ENCODE assay signal across 8 cellular contexts in the genomic region with DNA sequence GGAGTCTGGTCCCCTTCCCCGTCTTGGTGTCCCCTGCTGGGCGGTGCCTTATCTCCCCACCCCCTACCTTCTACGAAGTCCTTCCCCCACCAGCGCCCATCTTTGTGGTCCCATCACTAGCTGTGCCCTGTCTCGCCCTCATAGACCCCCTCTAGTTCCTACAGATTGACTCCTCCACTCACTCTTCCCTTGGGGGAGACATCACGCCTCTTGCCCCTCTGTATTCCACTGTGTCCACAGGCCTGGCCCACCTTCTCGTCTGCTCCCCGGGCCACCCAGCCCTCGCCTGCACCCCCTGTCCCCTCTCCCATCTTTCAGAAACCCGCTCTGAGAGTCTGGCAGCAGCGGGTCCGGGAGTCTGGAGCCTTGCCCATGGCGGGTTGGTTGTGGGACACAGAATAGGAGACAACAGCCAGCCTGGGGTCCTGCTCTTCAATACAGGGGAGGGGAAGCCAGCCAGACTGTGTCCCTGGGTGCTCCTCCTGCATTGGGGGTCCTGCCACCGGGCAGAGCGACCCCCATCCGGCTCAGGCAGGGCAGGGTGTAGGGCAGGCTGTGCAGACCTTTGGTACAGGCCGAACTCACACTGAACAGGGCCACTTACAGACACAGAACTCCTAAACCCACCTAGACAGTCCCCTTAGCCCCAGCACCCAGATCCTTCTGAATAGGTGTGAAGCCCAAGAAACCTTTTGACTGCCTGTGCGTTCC. TPM values are rescaled to one million over a fixed set of nuclear protein-coding genes. Genes with fewer than 3 reads are reported as not detected.
DNase-seq lines count a peak whose midpoint lies in the region; ATAC-seq and TF ChIP-seq lines count a peak whose summit lies in the region.

No MANE protein-coding gene starts in this region.

- CTCF ChIA-PET in HCT116 (lab: Charles Lee) = no interaction called here

- H3K27ac Mint-ChIP-seq in activated naive CD8-positive, alpha-beta T cell treated with anti-CD3 and anti-CD28 coated beads, Interleukin-2, amount 10 ng/mL, durations not matched to agents 7 days and 5 days = peak overlapping the region; percentile 98

- H3K27me3 ChIP-seq in HCT116 (ENCODE audit: insufficient read depth, low read length) (no peaks in the 10 kb centered on the region), liver (ENCODE audit: control insufficient read depth in 4 of 4, insufficient read depth in 4 of 4, low read length in 3 of 4) (no peaks in the 10 kb centered on the region), upper lobe of left lung (no peaks in the 10 kb centered on the region)

- H3K4me1 ChIP-seq in HCT116 (ENCODE audit: control insufficient read depth in 1 of 2, insufficient read depth in 2 of 2, low read length in 2 of 2) (peaks cover 12 to 26% of the 10 kb centered on the region in 2 experiments; a peak in 3 of 4 replicates), liver (ENCODE audit: control insufficient read depth in 4 of 4, insufficient read depth in 4 of 4, low read length in 3 of 4) (peaks cover 9 to 25% (median 15%) of the 10 kb centered on the region in 4 donors), upper lobe of left lung (peaks cover 30 to 42% (median 33%) of the 10 kb centered on the region in 4 donors)

- H3K27ac ChIP-seq in HCT116 (ENCODE audit: low read depth, low read length) (peak overlapping the region; percentile 95), liver (ENCODE audit: low read depth in 1 of 2, low read length in 2 of 2) (peak overlapping the region in 1 of 2 donors; percentile 55), upper lobe of left lung (peak overlapping the region; percentile 98 to 100 (median 98))

- intact Hi-C loops in HCT116 (cut with micrococcal nuclease) = no loop called here

- TF ChIP-seq RAD21 in HCT116 (IDR thresholded peaks at IDR 0.05; ENCODE audit: low read depth) (no peak), liver (IDR thresholded peaks at IDR 0.05) (no peak)

- no peaks in the 10 kb centered on the region for H4K20me1 ChIP-seq in HCT116 (ENCODE audit: insufficient read depth)

- no peaks in the 10 kb centered on the region for H3K9me2 ChIP-seq in HCT116 (ENCODE audit: insufficient read depth)

- TF ChIP-seq POLR2A in HCT116 (IDR thresholded peaks at IDR 0.05; ENCODE audit: borderline replicate concordance, extremely low read depth, insufficient read depth, insufficient read length) (no peak), upper lobe of left lung (IDR thresholded peaks at IDR 0.05) (no peak)

- no peak overlapping the region for H2AFZ ChIP-seq in HCT116 (ENCODE audit: low read depth, low read length, poor library complexity, severe bottlenecking)

- peaks cover 22% of the 10 kb centered on the region for H3K79me2 ChIP-seq in HCT116 (ENCODE audit: insufficient read depth, low read length)

- peaks cover 35% of the 10 kb centered on the region for H3K4me1 Mint-ChIP-seq in activated naive CD8-positive, alpha-beta T cell treated with anti-CD3 and anti-CD28 coated beads, Interleukin-2, amount 10 ng/mL, durations not matched to agents 7 days and 5 days

- H3K36me3 ChIP-seq in HCT116 (ENCODE audit: control insufficient read depth in 1 of 2, insufficient read depth in 2 of 2, low read length in 2 of 2) (peaks cover 4 to 22% of the 10 kb centered on the region in 2 experiments; a peak in 2 of 4 replicates), liver (ENCODE audit: control insufficient read depth in 4 of 4, insufficient read depth in 3 of 4, low read depth in 1 of 4, low read length in 3 of 4) (peaks cover 3 to 10% (median 8%) of the 10 kb centered on the region in 4 donors), upper lobe of left lung (peaks cover 10 to 24% (median 17%) of the 10 kb centered on the region in 4 donors)

- TF ChIP-seq CTCF in AG09309 (IDR thresholded peaks at IDR 0.05; ENCODE audit: control insufficient read depth, insufficient read depth, low read depth, low read length, missing control alignments) = no peak
- TF ChIP-seq CTCF in HCT116 (IDR thresholded peaks at IDR 0.05 in 2 of 3, conservative IDR thresholded peaks at IDR 0.05 in 1 of 3; ENCODE audit: borderline replicate concordance in 1 of 3, insufficient read depth in 1 of 3, low read depth in 2 of 3, low read length in 2 of 3) = no peak
- TF ChIP-seq CTCF in liver (IDR thresholded peaks at IDR 0.05; ENCODE audit: low read depth, low read length, missing input control) = no peak
- TF ChIP-seq CTCF in upper lobe of left lung (IDR thresholded peaks at IDR 0.05) = no peak

- 54% methylated on average over 18 of the region's 18 CpGs for WGBS in liver
- WGBS in upper lobe of left lung, 2 donors = 27 to 39% methylated on average over 13 to 18 of the region's 18 CpGs

- peak overlapping the region; percentile 98 for H3K4me3 Mint-ChIP-seq in activated naive CD8-positive, alpha-beta T cell treated with anti-CD3 and anti-CD28 coated beads, Interleukin-2, amount 10 ng/mL, durations not matched to agents 7 days and 5 days

- peak overlapping the region; percentile 95 for H3K4me2 ChIP-seq in HCT116 (ENCODE audit: low read length)

- ATAC-seq in HCT116 (peak; percentile 7; the same call in 1 of the 2 replicates), upper lobe of left lung (ENCODE audit: low FRiP score in 2 of 2) (no peak)
- no peak for ATAC-seq in activated naive CD8-positive, alpha-beta T cell treated with anti-CD3 and anti-CD28 coated beads, Interleukin-2, amount 10 ng/mL, durations not matched to agents 7 days and 5 days (ENCODE audit: low read depth)

- peaks cover 29% of the 10 kb centered on the region for H3K36me3 Mint-ChIP-seq in activated naive CD8-positive, alpha-beta T cell treated with anti-CD3 and anti-CD28 coated beads, Interleukin-2, amount 10 ng/mL, durations not matched to agents 7 days and 5 days

- DNase-seq in AG09309 (ENCODE audit: low read depth) = no peak
- DNase-seq in HCT116 (ENCODE audit: low read depth, low spot score) = no peak
- DNase-seq in activated naive CD8-positive, alpha-beta T cell treated with anti-CD3 and anti-CD28 coated beads, Interleukin-2, amount 10 ng/mL, durations not matched to agents 7 days and 5 days = no peak
- DNase-seq in upper lobe of left lung = peak in 1 of 2 donors; percentile 65
- DNase-seq in foreskin melanocyte = no peak
- no peak for DNase-seq in pons (ENCODE audit: low spot score)
- DNase-seq in activated CD4-positive, alpha-beta T cell treated with anti-CD3 and anti-CD28 coated beads, Interleukin-2, amount 50 U/mL, for 1 hour = no peak

- no peak for TF ChIP-seq EP300 in upper lobe of left lung (IDR thresholded peaks at IDR 0.05)

- no peaks in the 10 kb centered on the region for H3K9me3 Mint-ChIP-seq in activated naive CD8-positive, alpha-beta T cell treated with anti-CD3 and anti-CD28 coated beads, Interleukin-2, amount 10 ng/mL, durations not matched to agents 7 days and 5 days

- no TSS peak for BruUV-seq in HCT116 (replicated peaks; lab: Mats Ljungman, UMichigan)

- POLR2A ChIA-PET in HCT116 (lab: Charles Lee) = interaction anchor here (0.6 to 1.5 kb wide), 2 partner anchors 10 to 331 kb away, joined by 3 to 4 read pairs; no protein-coding TSS in a partner anchor
- POLR2A ChIA-PET in activated naive CD8-positive, alpha-beta T cell treated with anti-CD3 and anti-CD28 coated beads, Interleukin-2, amount 10 ng/mL, durations not matched to agents 7 days and 5 days (lab: Charles Lee) = interaction anchor here (0.6 to 6.0 kb wide), 8 partner anchors 9 to 406 kb away, joined by 3 to 111 read pairs (median 8); a partner anchor contains a TSS

- RAD21 ChIA-PET in HCT116 (lab: Charles Lee; ENCODE audit: low non-redundant PET in 1 of 2, low total read pairs in 2 of 2, uncharacterized antibody in 2 of 2, unreplicated experiment in 2 of 2) = no interaction called here

- H3K4me3 ChIP-seq in AG09309 (ENCODE audit: control insufficient read depth, low read depth, low read length) (peak overlapping the region; percentile 82), HCT116 (replicated peaks in 1 of 2; ENCODE audit: low read depth in 1 of 2, low read length in 2 of 2) (peak overlapping the region; percentile 97 to 100), liver (ENCODE audit: low read depth in 1 of 3, low read length in 3 of 3) (peak overlapping the region; percentile 34 to 94 (median 68)), upper lobe of left lung (peak overlapping the region; percentile 59 to 99 (median 69))

- H3K9ac ChIP-seq in HCT116 (ENCODE audit: low read length) (peak overlapping the region; percentile 89), liver (ENCODE audit: low read depth in 1 of 2, low read length in 2 of 2) (no peak overlapping the region)

- H3K9me3 ChIP-seq in HCT116 (ENCODE audit: control insufficient read depth in 1 of 2, insufficient read depth in 1 of 2, low read depth in 1 of 2, low read length in 2 of 2) = no peaks in the 10 kb centered on the region
- H3K9me3 ChIP-seq in liver (ENCODE audit: control insufficient read depth in 4 of 4, low read length in 3 of 4) = no peaks in the 10 kb centered on the region
- no peaks in the 10 kb centered on the region for H3K9me3 ChIP-seq in upper lobe of left lung

- no peaks in the 10 kb centered on the region for H3K27me3 Mint-ChIP-seq in activated naive CD8-positive, alpha-beta T cell treated with anti-CD3 and anti-CD28 coated beads, Interleukin-2, amount 10 ng/mL, durations not matched to agents 7 days and 5 days

TF ChIP-seq in HCT116, 20 proteins besides CTCF, POLR2A, EP300 and RAD21 (continues in another document):
- TF ChIP-seq ZNF274 (IDR thresholded peaks at IDR 0.05; ENCODE audit: low read depth, low read length) = no peak
- no peak for TF ChIP-seq EZH2 (IDR thresholded peaks at IDR 0.05)

TF ChIP-seq in liver, 16 proteins besides CTCF, POLR2A, EP300 and RAD21 (continues in another document):
- TF ChIP-seq HNF4G (IDR thresholded peaks at IDR 0.05) = no peak
- TF ChIP-seq TAF1 (conservative IDR thresholded peaks at IDR 0.05) = no peak
- no peak for TF ChIP-seq HNF4A (conservative IDR thresholded peaks at IDR 0.05)
- no peak for TF ChIP-seq SP1 (IDR thresholded peaks at IDR 0.05)

RNA-seq across cellular contexts. Expression of a gene that starts 1.1 kb away (rescaled TPM):
- total RNA-seq in HCT116 (2021; ENCODE audit: unreplicated experiment) (137 TPM), liver (10 to 100 TPM; 18.7 to 20.4 TPM), upper lobe of left lung (100 to 1,000 TPM in 1 of 6 donors, 10 to 100 TPM in 5; 36.1 to 105 (median 71.2) TPM)
- polyA plus RNA-seq in HCT116 (2012) = 113 and 142 TPM in 2 replicates
- 100 to 1,000 TPM; 128 to 143 TPM for total RNA-seq in activated naive CD8-positive, alpha-beta T cell treated with anti-CD3 and anti-CD28 coated beads, Interleukin-2, amount 10 ng/mL, durations not matched to agents 7 days and 5 days
- polyA plus RNA-seq in liver = 10 to 100 TPM; 26.7 to 32.0 TPM
